Comparison of ENCODE assay signal across 12 cellular contexts in the genomic region with DNA sequence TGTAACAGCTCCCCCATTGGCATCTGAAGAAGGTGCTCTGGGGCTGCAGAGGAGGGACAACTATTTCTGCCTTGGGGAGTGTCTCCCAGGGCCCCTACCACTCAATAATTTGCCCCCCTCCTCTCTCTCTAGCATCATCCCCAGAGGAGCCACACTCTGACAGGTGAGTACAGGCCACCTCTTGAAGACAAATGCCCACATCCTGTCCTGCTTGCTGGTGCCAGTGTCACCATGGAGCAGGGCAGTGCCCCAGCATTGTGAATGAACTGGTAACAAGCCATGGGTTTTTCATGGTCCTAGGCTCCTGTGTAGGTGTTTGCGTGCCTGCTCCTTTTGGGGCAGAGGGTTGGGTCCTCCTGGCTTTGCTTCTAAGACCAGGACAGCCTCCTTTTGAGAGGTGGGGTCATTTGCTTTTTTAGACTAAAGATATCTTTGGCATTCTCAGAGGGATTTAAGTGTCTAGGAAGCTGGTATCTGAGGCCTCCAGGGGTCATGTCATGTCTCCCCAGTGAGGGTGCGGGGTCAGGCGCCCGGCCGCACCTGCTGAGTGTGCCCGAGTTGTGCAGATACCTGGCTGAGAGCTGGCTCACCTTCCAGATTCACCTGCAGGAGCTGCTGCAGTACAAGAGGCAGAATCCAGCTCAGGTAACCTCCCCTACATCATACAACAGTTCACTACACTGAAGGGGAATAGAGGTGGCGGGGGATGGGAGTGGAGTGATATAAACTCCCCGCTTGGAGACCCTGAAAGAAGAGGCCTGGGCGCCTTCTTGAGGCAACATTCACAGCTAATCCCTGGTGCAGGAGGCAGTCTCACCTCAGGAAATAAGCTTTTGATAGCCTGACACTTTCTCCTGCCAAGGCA. TPM values are rescaled to one million over a fixed set of nuclear protein-coding genes. Genes with fewer than 3 reads are reported as not detected.
A peak's percentile ranks its signal among the peaks of the same experiment; 100 is the strongest.
DNase-seq lines count a peak whose midpoint lies in the region; ATAC-seq, FAIRE-seq and TF ChIP-seq lines count a peak whose summit lies in the region.
"Had no signal": no experiment of that assay in that cellular context is flagged by ENCODE, and none has a peak within 500 bp of the region (broad histone marks: within the 10 kb centered on the region; RNA-seq: fewer than 3 reads in every experiment).

No MANE protein-coding gene starts in this region.

- H2AFZ ChIP-seq in hepatocyte = no peak overlapping the region

- H4K20me1 ChIP-seq in hepatocyte (ENCODE audit: insufficient read depth, poor library complexity, severe bottlenecking) = peaks cover 10% of the 10 kb centered on the region

- H3K4me2 ChIP-seq in hepatocyte = peak overlapping the region; percentile 97

- H3K27ac ChIP-seq in breast epithelium = peak overlapping the region in 1 of 2 donors; percentile 97
- H3K27ac ChIP-seq in hepatocyte = no peak overlapping the region
- H3K27ac ChIP-seq in testis = no peak overlapping the region

- 98% methylated on average over 9 of the region's 9 CpGs for WGBS in hepatocyte (ENCODE audit: low lambda C conversion rate, missing lambda C conversion rate)
- WGBS in testis, 2 donors = 83 to 92% methylated on average over 6 to 9 of the region's 9 CpGs

- no peaks in the 10 kb centered on the region for H3K27me3 Mint-ChIP-seq in MCF 10A (ENCODE audit: insufficient read depth, unreplicated experiment)
- H3K27me3 Mint-ChIP-seq in activated CD8-positive, alpha-beta T cell treated with anti-CD3 and anti-CD28 coated beads for 36 hours = no peaks in the 10 kb centered on the region

- DNase-seq in MCF 10A (ENCODE audit: unreplicated experiment) = no peak
- DNase-seq in breast epithelium (ENCODE audit: low spot score in 2 of 2) = no peak
- no peak for DNase-seq in activated CD8-positive, alpha-beta T cell treated with anti-CD3 and anti-CD28 coated beads for 36 hours
- no peak for DNase-seq in hepatocyte (ENCODE audit: low spot score)
- peak; percentile 12 for DNase-seq in testis
- no peak for DNase-seq in NCI-H2227 treated with DMSO at 0.1 percent for 48 hours (lab: John Stamatoyannopoulos, UW)
- no peak for DNase-seq in D721Med (ENCODE audit: insufficient read length, low spot score)
- DNase-seq: kidney, NCI-H446 had no signal

- CTCF ChIA-PET in MCF 10A (lab: Yijun Ruan, JAX) = interaction anchor here (0.6 to 1.2 kb wide), 7 partner anchors 12 to 303 kb away, joined by 3 to 5 read pairs (median 4); no protein-coding TSS in a partner anchor
- CTCF ChIA-PET in activated CD8-positive, alpha-beta T cell treated with anti-CD3 and anti-CD28 coated beads for 36 hours (lab: Charles Lee) = interaction anchor here (0.7 to 2.3 kb wide), 9 partner anchors 9 to 150 kb away, joined by 3 to 10 read pairs (median 4); a partner anchor contains a TSS

- H3K4me3 ChIP-seq in breast epithelium = peak overlapping the region in 1 of 3 donors; percentile 92
- H3K4me3 ChIP-seq in hepatocyte = no peak overlapping the region
- H3K4me3 ChIP-seq in testis = no peak overlapping the region

- H3K27me3 ChIP-seq in breast epithelium = no peaks in the 10 kb centered on the region
- H3K27me3 ChIP-seq in hepatocyte = no peaks in the 10 kb centered on the region
- no peaks in the 10 kb centered on the region for H3K27me3 ChIP-seq in testis

- TF ChIP-seq POLR2A in breast epithelium (IDR thresholded peaks at IDR 0.05) (no peak), testis (IDR thresholded peaks at IDR 0.05) (no peak)

- H3K4me3 Mint-ChIP-seq in MCF 10A (ENCODE audit: unreplicated experiment) = peak overlapping the region; percentile 82
- H3K4me3 Mint-ChIP-seq in activated CD8-positive, alpha-beta T cell treated with anti-CD3 and anti-CD28 coated beads for 36 hours = peak overlapping the region; percentile 97

- peaks cover 46% of the 10 kb centered on the region for H3K36me3 Mint-ChIP-seq in MCF 10A (ENCODE audit: insufficient read depth, unreplicated experiment)
- peaks cover 28% of the 10 kb centered on the region for H3K36me3 Mint-ChIP-seq in activated CD8-positive, alpha-beta T cell treated with anti-CD3 and anti-CD28 coated beads for 36 hours (ENCODE audit: low read depth)

- no peaks in the 10 kb centered on the region for H3K4me1 Mint-ChIP-seq in MCF 10A (ENCODE audit: insufficient read depth, unreplicated experiment)
- peaks cover 44% of the 10 kb centered on the region for H3K4me1 Mint-ChIP-seq in activated CD8-positive, alpha-beta T cell treated with anti-CD3 and anti-CD28 coated beads for 36 hours (ENCODE audit: low read depth)

- H3K79me2 ChIP-seq in hepatocyte = peaks cover 34% of the 10 kb centered on the region

- no peak for TF ChIP-seq CTCF in MCF 10A (IDR thresholded peaks at IDR 0.05; ENCODE audit: unreplicated experiment)
- TF ChIP-seq CTCF in breast epithelium (IDR thresholded peaks at IDR 0.05) = no peak
- TF ChIP-seq CTCF in activated CD8-positive, alpha-beta T cell treated with anti-CD3 and anti-CD28 coated beads for 36 hours (IDR thresholded peaks at IDR 0.05) = no peak
- TF ChIP-seq CTCF in hepatocyte (IDR thresholded peaks at IDR 0.05; ENCODE audit: poor library complexity) = no peak
- TF ChIP-seq CTCF in testis (IDR thresholded peaks at IDR 0.05) = no peak
- TF ChIP-seq CTCF in D721Med (IDR thresholded peaks at IDR 0.05; ENCODE audit: insufficient read depth, missing control alignments) = no peak

- no peaks in the 10 kb centered on the region for H3K9me3 Mint-ChIP-seq in MCF 10A (ENCODE audit: unreplicated experiment)
- H3K9me3 Mint-ChIP-seq in activated CD8-positive, alpha-beta T cell treated with anti-CD3 and anti-CD28 coated beads for 36 hours = no peaks in the 10 kb centered on the region

- POLR2A ChIA-PET in MCF 10A (lab: Yijun Ruan, JAX) = interaction anchor here (0.6 to 3.9 kb wide), 13 partner anchors 13 to 372 kb away, joined by 3 to 17 read pairs (median 3); a partner anchor contains a TSS
- POLR2A ChIA-PET in activated CD8-positive, alpha-beta T cell treated with anti-CD3 and anti-CD28 coated beads for 36 hours (lab: Charles Lee) = interaction anchor here (0.5 to 3.2 kb wide), 7 partner anchors 8 to 73 kb away, joined by 3 to 26 read pairs (median 5); a partner anchor contains a TSS

- H3K9me2 ChIP-seq in hepatocyte (replicated peaks; ENCODE audit: insufficient read depth) = no peaks in the 10 kb centered on the region

- H3K36me3 ChIP-seq in breast epithelium = peaks cover 7% of the 10 kb centered on the region
- no peaks in the 10 kb centered on the region for H3K36me3 ChIP-seq in hepatocyte (replicated peaks; ENCODE audit: insufficient read depth, low read depth)
- no peaks in the 10 kb centered on the region for H3K36me3 ChIP-seq in testis (ENCODE audit: low read depth, missing control alignments)

- H3K27ac Mint-ChIP-seq in MCF 10A (ENCODE audit: low read depth, unreplicated experiment) = no peak overlapping the region
- no peak overlapping the region for H3K27ac Mint-ChIP-seq in activated CD8-positive, alpha-beta T cell treated with anti-CD3 and anti-CD28 coated beads for 36 hours

- ATAC-seq in activated CD8-positive, alpha-beta T cell treated with anti-CD3 and anti-CD28 coated beads for 36 hours = no peak
- no peak for ATAC-seq in GM21528 (IDR thresholded peaks at IDR 0.05; ENCODE audit: low FRiP score, unreplicated experiment)

- BruUV-seq in MCF 10A (replicated peaks; lab: Mats Ljungman, UMichigan) = no TSS peak

- no peak for FAIRE-seq in D721Med (lab: Jason Lieb, UNC)
- FAIRE-seq: endometrium, kidney had no signal

- intact Hi-C loops in MCF 10A (cut with micrococcal nuclease) = loop anchor here (5.0 kb wide), 1 partner anchor 97 kb away; a partner anchor contains a TSS
- intact Hi-C loops in breast epithelium (cut with DNase I; ENCODE audit: low total_unique reads) = loop anchor here (10.0 kb wide), 1 partner anchor 505 kb away; no protein-coding TSS in a partner anchor
- intact Hi-C loops in activated CD8-positive, alpha-beta T cell treated with anti-CD3 and anti-CD28 coated beads for 36 hours (cut with micrococcal nuclease) = no loop called here
- intact Hi-C loops in testis (cut with DNase I; ENCODE audit: low total_unique reads) = no loop called here

- no peaks in the 10 kb centered on the region for H3K9me3 ChIP-seq in breast epithelium
- no peaks in the 10 kb centered on the region for H3K9me3 ChIP-seq in hepatocyte (ENCODE audit: low read depth)
- H3K9me3 ChIP-seq in testis = no peaks in the 10 kb centered on the region
- H3K9me3 ChIP-seq: prostate gland had no signal

- H3K4me1 ChIP-seq in breast epithelium (peaks cover 0 to 19% of the 10 kb centered on the region in 2 donors), hepatocyte (ENCODE audit: insufficient read depth) (peaks cover 14% of the 10 kb centered on the region), testis (peaks cover 16% of the 10 kb centered on the region)

RNA-seq across cellular contexts. Expression of a gene that starts 1.8 kb away (rescaled TPM):
- total RNA-seq in MCF 10A (2022) (49.3 and 64.5 TPM in 2 replicates), breast epithelium (10 to 100 TPM; 58.7 to 79.7 (median 66.3) TPM), hepatocyte (89.1 and 93.3 TPM in 2 replicates), testis (100 to 1,000 TPM; 135 to 138 TPM)
- 10 to 100 TPM; 63.8 to 67.8 TPM for total RNA-seq in activated CD8-positive, alpha-beta T cell treated with anti-CD3 and anti-CD28 coated beads for 36 hours
- polyA plus RNA-seq in hepatocyte (81.0 and 90.7 TPM in 2 replicates), testis (ENCODE audit: insufficient read depth, low read depth, low replicate concordance) (441 TPM)

RNA-seq across cellular contexts. Expression of a gene that starts 3.1 kb away (rescaled TPM):
- total RNA-seq in MCF 10A (2022) (33.9 and 39.1 TPM in 2 replicates), breast epithelium (10 to 100 TPM; 37.0 to 60.3 (median 37.2) TPM), hepatocyte (25.8 and 34.0 TPM in 2 replicates), testis (10 to 100 TPM; 38.3 to 60.5 TPM)
- 10 to 100 TPM; 38.6 to 38.7 TPM for total RNA-seq in activated CD8-positive, alpha-beta T cell treated with anti-CD3 and anti-CD28 coated beads for 36 hours
- polyA plus RNA-seq in hepatocyte (49.4 and 50.8 TPM in 2 replicates), testis (ENCODE audit: insufficient read depth, low read depth, low replicate concordance) (68.0 TPM)

RNA-seq across cellular contexts. Expression of a gene that starts 10.0 kb away (rescaled TPM):
- total RNA-seq in MCF 10A (2022) = 1.7 and 2.6 TPM in 2 replicates
- 1 to 10 TPM in 2 of 3 donors, under 1 TPM in 1; 0.48 to 3.4 (median 2.0) TPM for total RNA-seq in breast epithelium
- 1 to 10 TPM; 1.1 to 1.6 TPM for total RNA-seq in activated CD8-positive, alpha-beta T cell treated with anti-CD3 and anti-CD28 coated beads for 36 hours
- 1.4 and 1.5 TPM in 2 replicates for total RNA-seq in hepatocyte
- 0.80 and 1.1 TPM in 2 replicates for polyA plus RNA-seq in hepatocyte
- under 1 TPM; 0.39 to 0.56 TPM for total RNA-seq in testis
- polyA plus RNA-seq in testis (ENCODE audit: insufficient read depth, low read depth, low replicate concordance) = 0.42 TPM

RNA-seq across cellular contexts. Expression of a gene that starts 19.2 kb away (rescaled TPM):
- total RNA-seq in MCF 10A (2022) (7.5 and 11.5 TPM in 2 replicates), breast epithelium (10 to 100 TPM; 13.4 to 19.8 (median 17.6) TPM), hepatocyte (27.8 and 28.2 TPM in 2 replicates), testis (10 to 100 TPM; 33.4 to 38.5 TPM)
- 10 to 100 TPM; 22.4 to 26.3 TPM for total RNA-seq in activated CD8-positive, alpha-beta T cell treated with anti-CD3 and anti-CD28 coated beads for 36 hours
- polyA plus RNA-seq in hepatocyte (18.1 and 18.2 TPM in 2 replicates), testis (ENCODE audit: insufficient read depth, low read depth, low replicate concordance) (67.0 TPM)

RNA-seq across cellular contexts. Expression of a gene that starts 26.7 kb away (rescaled TPM):
- total RNA-seq in MCF 10A (2022) = 61.0 and 73.1 TPM in 2 replicates
- 10 to 100 TPM; 43.6 to 52.0 (median 45.0) TPM for total RNA-seq in breast epithelium
- 10 to 100 TPM; 31.3 to 33.3 TPM for total RNA-seq in activated CD8-positive, alpha-beta T cell treated with anti-CD3 and anti-CD28 coated beads for 36 hours
- 38.7 and 58.1 TPM in 2 replicates for total RNA-seq in hepatocyte
- 55.1 and 65.4 TPM in 2 replicates for polyA plus RNA-seq in hepatocyte
- 10 to 100 TPM; 34.3 to 41.3 TPM for total RNA-seq in testis
- polyA plus RNA-seq in testis (ENCODE audit: insufficient read depth, low read depth, low replicate concordance) = 27.0 TPM

Comparison
In these comparisons a context has a peak if more than half of its experiments do, and no peak if none do; other contexts are left out.
1. intact Hi-C loops: an anchor here in MCF 10A (5.0 kb wide) and breast epithelium (10.0 kb wide); none called in activated CD8-positive, alpha-beta T cell treated with anti-CD3 and anti-CD28 coated beads for 36 hours and testis.